1 cellular context compared by ENCODE assay signal in the genomic region with DNA sequence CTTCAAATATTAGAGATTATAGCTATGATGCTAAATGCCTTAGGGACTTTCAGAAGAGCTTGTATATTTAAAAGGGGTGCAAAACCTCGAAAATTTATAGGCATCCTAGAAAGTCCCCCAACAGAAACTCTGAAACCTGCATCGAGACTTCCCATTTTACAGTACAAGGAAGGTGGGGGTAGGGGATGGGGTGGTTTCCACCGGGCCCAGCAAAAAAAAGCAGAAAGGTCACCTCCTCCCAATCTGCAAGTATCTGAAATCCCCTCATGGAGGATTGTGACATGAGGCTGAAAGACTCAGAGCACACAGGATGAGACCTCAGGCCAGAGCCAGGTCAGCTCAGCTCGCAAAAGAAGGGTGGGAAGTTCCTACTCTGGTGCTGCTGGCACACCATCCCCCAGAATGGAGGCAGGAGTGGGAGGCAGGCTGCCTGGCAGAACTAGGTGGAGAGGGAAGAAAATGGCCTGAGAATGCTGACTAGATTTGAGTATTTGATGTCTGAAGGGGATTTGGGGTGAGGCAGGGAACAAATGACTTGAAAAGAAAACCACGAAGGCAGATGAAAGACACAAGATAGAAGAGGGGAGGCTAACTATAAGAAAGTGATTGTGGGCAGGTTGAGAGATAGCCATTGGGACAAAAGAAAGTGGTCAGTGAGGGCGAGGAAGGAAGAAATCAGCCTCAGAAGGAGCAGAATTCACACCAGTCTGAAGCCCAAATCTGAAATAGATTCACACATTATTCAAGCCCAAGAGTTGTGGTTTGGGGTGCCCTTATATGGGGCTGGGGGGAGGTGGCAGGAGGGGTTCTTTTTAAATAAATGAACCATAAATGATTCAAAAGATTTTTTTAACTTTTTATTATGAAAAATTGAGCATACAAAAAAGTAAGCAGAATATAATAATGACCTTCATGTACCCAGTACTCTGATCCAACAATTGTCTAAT.
TF ChIP-seq lines count a peak whose summit lies in the region.

No MANE protein-coding gene starts in this region.

TF ChIP-seq in GM12878, 131 proteins besides CTCF, POLR2A, EP300 and RAD21 (continued from another document and continues in another):
- TF ChIP-seq, protein P1, sequence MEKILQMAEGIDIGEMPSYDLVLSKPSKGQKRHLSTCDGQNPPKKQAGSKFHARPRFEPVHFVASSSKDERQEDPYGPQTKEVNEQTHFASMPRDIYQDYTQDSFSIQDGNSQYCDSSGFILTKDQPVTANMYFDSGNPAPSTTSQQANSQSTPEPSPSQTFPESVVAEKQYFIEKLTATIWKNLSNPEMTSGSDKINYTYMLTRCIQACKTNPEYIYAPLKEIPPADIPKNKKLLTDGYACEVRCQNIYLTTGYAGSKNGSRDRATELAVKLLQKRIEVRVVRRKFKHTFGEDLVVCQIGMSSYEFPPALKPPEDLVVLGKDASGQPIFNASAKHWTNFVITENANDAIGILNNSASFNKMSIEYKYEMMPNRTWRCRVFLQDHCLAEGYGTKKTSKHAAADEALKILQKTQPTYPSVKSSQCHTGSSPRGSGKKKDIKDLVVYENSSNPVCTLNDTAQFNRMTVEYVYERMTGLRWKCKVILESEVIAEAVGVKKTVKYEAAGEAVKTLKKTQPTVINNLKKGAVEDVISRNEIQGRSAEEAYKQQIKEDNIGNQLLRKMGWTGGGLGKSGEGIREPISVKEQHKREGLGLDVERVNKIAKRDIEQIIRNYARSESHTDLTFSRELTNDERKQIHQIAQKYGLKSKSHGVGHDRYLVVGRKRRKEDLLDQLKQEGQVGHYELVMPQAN (conservative IDR thresholded peaks at IDR 0.05) = no peak; the same call in 1 of the 2 replicates
- TF ChIP-seq, protein P2, sequence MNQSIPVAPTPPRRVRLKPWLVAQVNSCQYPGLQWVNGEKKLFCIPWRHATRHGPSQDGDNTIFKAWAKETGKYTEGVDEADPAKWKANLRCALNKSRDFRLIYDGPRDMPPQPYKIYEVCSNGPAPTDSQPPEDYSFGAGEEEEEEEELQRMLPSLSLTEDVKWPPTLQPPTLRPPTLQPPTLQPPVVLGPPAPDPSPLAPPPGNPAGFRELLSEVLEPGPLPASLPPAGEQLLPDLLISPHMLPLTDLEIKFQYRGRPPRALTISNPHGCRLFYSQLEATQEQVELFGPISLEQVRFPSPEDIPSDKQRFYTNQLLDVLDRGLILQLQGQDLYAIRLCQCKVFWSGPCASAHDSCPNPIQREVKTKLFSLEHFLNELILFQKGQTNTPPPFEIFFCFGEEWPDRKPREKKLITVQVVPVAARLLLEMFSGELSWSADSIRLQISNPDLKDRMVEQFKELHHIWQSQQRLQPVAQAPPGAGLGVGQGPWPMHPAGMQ (IDR thresholded peaks at IDR 0.05; ENCODE audit: borderline replicate concordance) = no peak
- TF ChIP-seq, protein P3, sequence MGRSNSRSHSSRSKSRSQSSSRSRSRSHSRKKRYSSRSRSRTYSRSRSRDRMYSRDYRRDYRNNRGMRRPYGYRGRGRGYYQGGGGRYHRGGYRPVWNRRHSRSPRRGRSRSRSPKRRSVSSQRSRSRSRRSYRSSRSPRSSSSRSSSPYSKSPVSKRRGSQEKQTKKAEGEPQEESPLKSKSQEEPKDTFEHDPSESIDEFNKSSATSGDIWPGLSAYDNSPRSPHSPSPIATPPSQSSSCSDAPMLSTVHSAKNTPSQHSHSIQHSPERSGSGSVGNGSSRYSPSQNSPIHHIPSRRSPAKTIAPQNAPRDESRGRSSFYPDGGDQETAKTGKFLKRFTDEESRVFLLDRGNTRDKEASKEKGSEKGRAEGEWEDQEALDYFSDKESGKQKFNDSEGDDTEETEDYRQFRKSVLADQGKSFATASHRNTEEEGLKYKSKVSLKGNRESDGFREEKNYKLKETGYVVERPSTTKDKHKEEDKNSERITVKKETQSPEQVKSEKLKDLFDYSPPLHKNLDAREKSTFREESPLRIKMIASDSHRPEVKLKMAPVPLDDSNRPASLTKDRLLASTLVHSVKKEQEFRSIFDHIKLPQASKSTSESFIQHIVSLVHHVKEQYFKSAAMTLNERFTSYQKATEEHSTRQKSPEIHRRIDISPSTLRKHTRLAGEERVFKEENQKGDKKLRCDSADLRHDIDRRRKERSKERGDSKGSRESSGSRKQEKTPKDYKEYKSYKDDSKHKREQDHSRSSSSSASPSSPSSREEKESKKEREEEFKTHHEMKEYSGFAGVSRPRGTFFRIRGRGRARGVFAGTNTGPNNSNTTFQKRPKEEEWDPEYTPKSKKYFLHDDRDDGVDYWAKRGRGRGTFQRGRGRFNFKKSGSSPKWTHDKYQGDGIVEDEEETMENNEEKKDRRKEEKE (IDR thresholded peaks at IDR 0.05) = no peak
- TF ChIP-seq CHD2 (IDR thresholded peaks at IDR 0.05; ENCODE audit: borderline replicate concordance, low read depth, low read length) (0 out of 2 replicates have a peak, but pooled peaks have one; percentile 37), YY1 (IDR thresholded peaks at IDR 0.05; ENCODE audit: low read depth, low read length) (peak; percentile 77), NR2F1 (conservative IDR thresholded peaks at IDR 0.05) (no peak; the same call in 1 of the 2 replicates), JUND (IDR thresholded peaks at IDR 0.05; ENCODE audit: low read depth, low read length) (no peak), IKZF1 (conservative IDR thresholded peaks at IDR 0.05) (peak; percentile 45), SMAD1 (IDR thresholded peaks at IDR 0.05; ENCODE audit: low read depth, partially characterized antibody) (peak; percentile 51), POLR2AphosphoS5 (IDR thresholded peaks at IDR 0.05; ENCODE audit: low read length) (peak; percentile 72), MXI1 (IDR thresholded peaks at IDR 0.05; ENCODE audit: low read depth, low read length) (0 out of 2 replicates have a peak, but pooled peaks have one; percentile 45), DPF2 (IDR thresholded peaks at IDR 0.05) (peak; percentile 47), MEF2B (IDR thresholded peaks at IDR 0.05; ENCODE audit: partially characterized antibody, poor library complexity, severe bottlenecking) (no peak), SMAD5 (IDR thresholded peaks at IDR 0.05; ENCODE audit: low read depth) (0 out of 2 replicates have a peak, but pooled peaks have one; percentile 32), HDAC2 (IDR thresholded peaks at IDR 0.05) (no peak), PML (IDR thresholded peaks at IDR 0.05; ENCODE audit: low read length) (peak; percentile 60; the same call in 1 of the 2 replicates), PAX8 (IDR thresholded peaks at IDR 0.05) (no peak), NFYA (IDR thresholded peaks at IDR 0.05; ENCODE audit: borderline replicate concordance, low read depth, low read length) (no peak), SPI1 (IDR thresholded peaks at IDR 0.05; ENCODE audit: borderline replicate concordance, insufficient read depth, low read depth, low read length) (peak; percentile 34; the same call in 1 of the 2 replicates), FOXK2 (IDR thresholded peaks at IDR 0.05) (no peak), NFIC (IDR thresholded peaks at IDR 0.05; ENCODE audit: low read depth, low read length) (peak; percentile 72; the same call in 1 of the 2 replicates), ETV6 (conservative IDR thresholded peaks at IDR 0.05 in 1 of 2, IDR thresholded peaks at IDR 0.05 in 1 of 2; ENCODE audit: borderline replicate concordance in 1 of 2, low read depth in 1 of 2) (peak in 1 of 2 experiments; percentile 7; a peak in 1 of 4 replicates), RUNX3 (IDR thresholded peaks at IDR 0.05; ENCODE audit: low read length) (peak; percentile 55), NRF1 (conservative IDR thresholded peaks at IDR 0.05; ENCODE audit: low read depth, low read length) (no peak), MTA2 (IDR thresholded peaks at IDR 0.05; ENCODE audit: low read depth) (peak; percentile 25), BHLHE40 (IDR thresholded peaks at IDR 0.05; ENCODE audit: borderline replicate concordance in 1 of 2, low read depth in 2 of 2, low read length in 1 of 2) (peak in 1 of 2 experiments; percentile 32; a peak in 2 of 4 replicates), HDAC6 (IDR thresholded peaks at IDR 0.05; ENCODE audit: unreplicated experiment) (no peak), NBN (IDR thresholded peaks at IDR 0.05) (peak; percentile 56), JUNB (IDR thresholded peaks at IDR 0.05) (0 out of 2 replicates have a peak, but pooled peaks have one; percentile 7), STAT1 (conservative IDR thresholded peaks at IDR 0.05) (no peak), EZH2 (IDR thresholded peaks at IDR 0.05; ENCODE audit: borderline replicate concordance, control insufficient read depth, low read depth, low read length) (no peak), MEF2A (IDR thresholded peaks at IDR 0.05; ENCODE audit: insufficient read depth, low read depth, low read length) (no peak), CBFB (IDR thresholded peaks at IDR 0.05; ENCODE audit: low read depth) (peak; percentile 31), ZNF622 (IDR thresholded peaks at IDR 0.05) (no peak), EGR1 (IDR thresholded peaks at IDR 0.05; ENCODE audit: borderline replicate concordance in 1 of 2, low read depth in 2 of 2, low read length in 2 of 2) (no peak)
- TF ChIP-seq, protein P4, sequence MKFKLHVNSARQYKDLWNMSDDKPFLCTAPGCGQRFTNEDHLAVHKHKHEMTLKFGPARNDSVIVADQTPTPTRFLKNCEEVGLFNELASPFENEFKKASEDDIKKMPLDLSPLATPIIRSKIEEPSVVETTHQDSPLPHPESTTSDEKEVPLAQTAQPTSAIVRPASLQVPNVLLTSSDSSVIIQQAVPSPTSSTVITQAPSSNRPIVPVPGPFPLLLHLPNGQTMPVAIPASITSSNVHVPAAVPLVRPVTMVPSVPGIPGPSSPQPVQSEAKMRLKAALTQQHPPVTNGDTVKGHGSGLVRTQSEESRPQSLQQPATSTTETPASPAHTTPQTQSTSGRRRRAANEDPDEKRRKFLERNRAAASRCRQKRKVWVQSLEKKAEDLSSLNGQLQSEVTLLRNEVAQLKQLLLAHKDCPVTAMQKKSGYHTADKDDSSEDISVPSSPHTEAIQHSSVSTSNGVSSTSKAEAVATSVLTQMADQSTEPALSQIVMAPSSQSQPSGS (IDR thresholded peaks at IDR 0.05; ENCODE audit: low read length) = peak; percentile 47; the same call in 1 of the 2 replicates
- TF ChIP-seq, protein P5, sequence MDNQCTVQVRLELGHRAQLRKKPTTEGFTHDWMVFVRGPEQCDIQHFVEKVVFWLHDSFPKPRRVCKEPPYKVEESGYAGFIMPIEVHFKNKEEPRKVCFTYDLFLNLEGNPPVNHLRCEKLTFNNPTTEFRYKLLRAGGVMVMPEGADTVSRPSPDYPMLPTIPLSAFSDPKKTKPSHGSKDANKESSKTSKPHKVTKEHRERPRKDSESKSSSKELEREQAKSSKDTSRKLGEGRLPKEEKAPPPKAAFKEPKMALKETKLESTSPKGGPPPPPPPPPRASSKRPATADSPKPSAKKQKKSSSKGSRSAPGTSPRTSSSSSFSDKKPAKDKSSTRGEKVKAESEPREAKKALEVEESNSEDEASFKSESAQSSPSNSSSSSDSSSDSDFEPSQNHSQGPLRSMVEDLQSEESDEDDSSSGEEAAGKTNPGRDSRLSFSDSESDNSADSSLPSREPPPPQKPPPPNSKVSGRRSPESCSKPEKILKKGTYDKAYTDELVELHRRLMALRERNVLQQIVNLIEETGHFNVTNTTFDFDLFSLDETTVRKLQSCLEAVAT (IDR thresholded peaks at IDR 0.05) = peak; percentile 57
- TF ChIP-seq, protein P6, sequence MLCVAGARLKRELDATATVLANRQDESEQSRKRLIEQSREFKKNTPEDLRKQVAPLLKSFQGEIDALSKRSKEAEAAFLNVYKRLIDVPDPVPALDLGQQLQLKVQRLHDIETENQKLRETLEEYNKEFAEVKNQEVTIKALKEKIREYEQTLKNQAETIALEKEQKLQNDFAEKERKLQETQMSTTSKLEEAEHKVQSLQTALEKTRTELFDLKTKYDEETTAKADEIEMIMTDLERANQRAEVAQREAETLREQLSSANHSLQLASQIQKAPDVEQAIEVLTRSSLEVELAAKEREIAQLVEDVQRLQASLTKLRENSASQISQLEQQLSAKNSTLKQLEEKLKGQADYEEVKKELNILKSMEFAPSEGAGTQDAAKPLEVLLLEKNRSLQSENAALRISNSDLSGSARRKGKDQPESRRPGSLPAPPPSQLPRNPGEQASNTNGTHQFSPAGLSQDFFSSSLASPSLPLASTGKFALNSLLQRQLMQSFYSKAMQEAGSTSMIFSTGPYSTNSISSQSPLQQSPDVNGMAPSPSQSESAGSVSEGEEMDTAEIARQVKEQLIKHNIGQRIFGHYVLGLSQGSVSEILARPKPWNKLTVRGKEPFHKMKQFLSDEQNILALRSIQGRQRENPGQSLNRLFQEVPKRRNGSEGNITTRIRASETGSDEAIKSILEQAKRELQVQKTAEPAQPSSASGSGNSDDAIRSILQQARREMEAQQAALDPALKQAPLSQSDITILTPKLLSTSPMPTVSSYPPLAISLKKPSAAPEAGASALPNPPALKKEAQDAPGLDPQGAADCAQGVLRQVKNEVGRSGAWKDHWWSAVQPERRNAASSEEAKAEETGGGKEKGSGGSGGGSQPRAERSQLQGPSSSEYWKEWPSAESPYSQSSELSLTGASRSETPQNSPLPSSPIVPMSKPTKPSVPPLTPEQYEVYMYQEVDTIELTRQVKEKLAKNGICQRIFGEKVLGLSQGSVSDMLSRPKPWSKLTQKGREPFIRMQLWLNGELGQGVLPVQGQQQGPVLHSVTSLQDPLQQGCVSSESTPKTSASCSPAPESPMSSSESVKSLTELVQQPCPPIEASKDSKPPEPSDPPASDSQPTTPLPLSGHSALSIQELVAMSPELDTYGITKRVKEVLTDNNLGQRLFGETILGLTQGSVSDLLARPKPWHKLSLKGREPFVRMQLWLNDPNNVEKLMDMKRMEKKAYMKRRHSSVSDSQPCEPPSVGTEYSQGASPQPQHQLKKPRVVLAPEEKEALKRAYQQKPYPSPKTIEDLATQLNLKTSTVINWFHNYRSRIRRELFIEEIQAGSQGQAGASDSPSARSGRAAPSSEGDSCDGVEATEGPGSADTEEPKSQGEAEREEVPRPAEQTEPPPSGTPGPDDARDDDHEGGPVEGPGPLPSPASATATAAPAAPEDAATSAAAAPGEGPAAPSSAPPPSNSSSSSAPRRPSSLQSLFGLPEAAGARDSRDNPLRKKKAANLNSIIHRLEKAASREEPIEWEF (IDR thresholded peaks at IDR 0.05; ENCODE audit: insufficient replicate concordance, low read depth, low read length) = no peak
- TF ChIP-seq, protein P7, sequence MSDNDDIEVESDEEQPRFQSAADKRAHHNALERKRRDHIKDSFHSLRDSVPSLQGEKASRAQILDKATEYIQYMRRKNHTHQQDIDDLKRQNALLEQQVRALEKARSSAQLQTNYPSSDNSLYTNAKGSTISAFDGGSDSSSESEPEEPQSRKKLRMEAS (IDR thresholded peaks at IDR 0.05; ENCODE audit: low read depth, low read length) = peak; percentile 48; the same call in 1 of the 2 replicates
- TF ChIP-seq, protein P8, sequence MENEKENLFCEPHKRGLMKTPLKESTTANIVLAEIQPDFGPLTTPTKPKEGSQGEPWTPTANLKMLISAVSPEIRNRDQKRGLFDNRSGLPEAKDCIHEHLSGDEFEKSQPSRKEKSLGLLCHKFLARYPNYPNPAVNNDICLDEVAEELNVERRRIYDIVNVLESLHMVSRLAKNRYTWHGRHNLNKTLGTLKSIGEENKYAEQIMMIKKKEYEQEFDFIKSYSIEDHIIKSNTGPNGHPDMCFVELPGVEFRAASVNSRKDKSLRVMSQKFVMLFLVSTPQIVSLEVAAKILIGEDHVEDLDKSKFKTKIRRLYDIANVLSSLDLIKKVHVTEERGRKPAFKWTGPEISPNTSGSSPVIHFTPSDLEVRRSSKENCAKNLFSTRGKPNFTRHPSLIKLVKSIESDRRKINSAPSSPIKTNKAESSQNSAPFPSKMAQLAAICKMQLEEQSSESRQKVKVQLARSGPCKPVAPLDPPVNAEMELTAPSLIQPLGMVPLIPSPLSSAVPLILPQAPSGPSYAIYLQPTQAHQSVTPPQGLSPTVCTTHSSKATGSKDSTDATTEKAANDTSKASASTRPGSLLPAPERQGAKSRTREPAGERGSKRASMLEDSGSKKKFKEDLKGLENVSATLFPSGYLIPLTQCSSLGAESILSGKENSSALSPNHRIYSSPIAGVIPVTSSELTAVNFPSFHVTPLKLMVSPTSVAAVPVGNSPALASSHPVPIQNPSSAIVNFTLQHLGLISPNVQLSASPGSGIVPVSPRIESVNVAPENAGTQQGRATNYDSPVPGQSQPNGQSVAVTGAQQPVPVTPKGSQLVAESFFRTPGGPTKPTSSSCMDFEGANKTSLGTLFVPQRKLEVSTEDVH (IDR thresholded peaks at IDR 0.05; ENCODE audit: low read depth, partially characterized antibody) = no peak
